ENCODE assay signal across 18 cellular contexts in the genomic region with DNA sequence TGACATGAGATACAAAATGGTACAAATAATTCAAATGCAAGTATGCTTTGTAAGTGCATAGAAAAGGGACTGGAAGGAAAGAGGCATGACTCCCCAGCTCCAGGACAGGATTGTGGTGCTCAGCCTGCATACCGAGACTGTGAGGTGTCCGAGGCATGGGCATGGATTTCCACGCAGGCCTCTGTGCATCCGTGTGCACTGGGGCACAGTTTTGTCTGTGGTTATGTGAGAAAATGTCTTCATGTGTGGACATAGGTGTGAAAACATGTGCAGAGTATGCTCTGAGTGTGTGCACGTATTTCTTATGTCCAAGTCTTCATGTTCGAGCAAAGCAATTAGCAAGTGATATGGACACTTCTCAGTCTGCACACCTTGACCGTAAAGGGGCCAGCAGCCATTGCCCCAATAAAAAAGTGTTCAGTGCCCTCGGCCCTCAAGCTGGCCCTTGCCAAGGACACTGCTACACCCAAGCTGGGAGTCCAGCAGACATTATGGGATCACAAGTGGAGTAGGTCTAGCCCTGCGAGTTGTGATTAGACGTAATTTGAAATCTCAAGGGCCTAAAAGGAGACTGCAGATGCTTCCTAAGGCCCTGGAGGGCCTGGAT.
A peak's percentile ranks its signal among the peaks of the same experiment; 100 is the strongest.
DNase-seq lines count a peak whose midpoint lies in the region; FAIRE-seq and TF ChIP-seq lines count a peak whose summit lies in the region.
"Had no signal": no experiment of that assay in that cellular context is flagged by ENCODE, and none has a peak within 500 bp of the region (broad histone marks: within the 10 kb centered on the region; RNA-seq: fewer than 3 reads in every experiment).

No MANE protein-coding gene starts in this region.

- H3K27ac ChIP-seq in right atrium auricular region (no peak overlapping the region), H1 (ENCODE audit: low read depth, low read length) (no peak overlapping the region), vagina (no peak overlapping the region)
- H3K27ac ChIP-seq: GM23248 had no signal

- TF ChIP-seq CTCF in right atrium auricular region (IDR thresholded peaks at IDR 0.05) = no peak
- no peak for TF ChIP-seq CTCF in H1 (IDR thresholded peaks at IDR 0.05; ENCODE audit: control extremely low read depth in 1 of 3, insufficient read depth in 1 of 3, low read depth in 1 of 3, low read length in 3 of 3)
- TF ChIP-seq CTCF in vagina (IDR thresholded peaks at IDR 0.05) = no peak

- H3K27me3 ChIP-seq in right atrium auricular region (no peaks in the 10 kb centered on the region), H1 (replicated peaks in 1 of 4; ENCODE audit: control insufficient read depth in 3 of 4, extremely low read depth in 1 of 4, insufficient read depth in 3 of 4, low read length in 3 of 4) (no peaks in the 10 kb centered on the region), vagina (no peaks in the 10 kb centered on the region)

- TF ChIP-seq RAD21 in H1 (IDR thresholded peaks at IDR 0.05 in 1 of 2, conservative IDR thresholded peaks at IDR 0.05 in 1 of 2; ENCODE audit: low read depth in 2 of 2, low read length in 2 of 2) = no peak

- POLR2A ChIA-PET in H1 (lab: Charles Lee; ENCODE audit: partially characterized antibody) = no interaction called here

- CTCF ChIA-PET in H1 (lab: Charles Lee; ENCODE audit: partially characterized antibody) = interaction anchor here (1.1 to 1.4 kb wide), 2 partner anchors 13 to 36 kb away, joined by 3 to 4 read pairs; no protein-coding TSS in a partner anchor

- H4K5ac ChIP-seq in H1 (ENCODE audit: insufficient read length, low read depth, low read length) = no peak overlapping the region

- H3K4me3 ChIP-seq in right atrium auricular region (no peak overlapping the region), H1 (ENCODE audit: extremely low read depth in 1 of 4, insufficient read depth in 2 of 4, low read depth in 3 of 4, low read length in 4 of 4) (no peak overlapping the region), vagina (no peak overlapping the region)
- H3K4me3 ChIP-seq: GM23248 had no signal

- no peak overlapping the region for H3K18ac ChIP-seq in H1 (ENCODE audit: extremely low read depth, low read length)

- in situ Hi-C loops in KBM-7 (cut with MboI; ENCODE audit: low pct_unique_long_range_greater_than_20kb, low sequenced_read_pairs) = no loop called here

- no peak for TF ChIP-seq POLR2A in H1 (IDR thresholded peaks at IDR 0.05; ENCODE audit: control extremely low read depth in 1 of 2, low read depth in 2 of 2, low read length in 2 of 2)
- TF ChIP-seq POLR2A in vagina (IDR thresholded peaks at IDR 0.05) = no peak

- peak overlapping the region; percentile 45; the same call in 1 of the 2 replicates for H4K8ac ChIP-seq in H1 (ENCODE audit: extremely low read depth, insufficient read depth, low read length)

- H4K91ac ChIP-seq in H1 (replicated peaks; ENCODE audit: insufficient read length, low read length) = no peak overlapping the region

- no peak overlapping the region for H3K56ac ChIP-seq in H1 (replicated peaks; ENCODE audit: insufficient read length, low read depth, low read length)

- no peaks in the 10 kb centered on the region for H3K9me3 ChIP-seq in right atrium auricular region
- peaks cover 0 to 3% of the 10 kb centered on the region in 2 experiments; a peak in 1 of 4 replicates for H3K9me3 ChIP-seq in H1 (ENCODE audit: insufficient read depth in 2 of 2, low read depth in 1 of 2, low read length in 1 of 2)
- no peaks in the 10 kb centered on the region for H3K9me3 ChIP-seq in vagina
- H3K9me3 ChIP-seq: Caco-2 had no signal

- DNase-seq in cardiac septum (ENCODE audit: low spot score) (peak; percentile 61), right atrium auricular region (ENCODE audit: low spot score) (no peak), H1 (ENCODE audit: low read depth in 1 of 2, low spot score in 2 of 2) (peak in 1 of 2 experiments; percentile 28), mesenteric fat pad (ENCODE audit: low spot score) (peak; percentile 59), vagina (ENCODE audit: extremely low spot score in 2 of 2) (peak; percentile 22 to 40), KBM-7 (no peak), HT-29 (ENCODE audit: low spot score) (no peak), OCI-M1 (lab: John Stamatoyannopoulos, UW) (no peak)
- DNase-seq: CD4-positive, alpha-beta T cell; GM23248; NCI-H1105 treated with DMSO at 0.1 percent for 48 hours; NCI-H1694; NCI-H2081 treated with DMSO at 0.1 percent for 48 hours; NCI-H748 treated with DMSO at 0.1 percent for 48 hours; NK-92 treated with Interleukin-12 subunit alpha and Interleukin-12 subunit beta, amount 100 ng/mL, for 24 hours; Right ventricle myocardium superior had no signal

- 89% methylated on average over 10 of the region's 10 CpGs; no CpG with 5 or more reads in 1 of the 2 experiments for WGBS in H1 (ENCODE audit: extremely low coverage in 1 of 2, insufficient coverage in 1 of 2, insufficient read length in 1 of 2, insufficient replicate concordance in 2 of 2, low coverage in 1 of 2, low lambda C conversion rate in 2 of 2, missing lambda C conversion rate in 1 of 2), 2 experiments

- no peaks in the 10 kb centered on the region for H3K79me1 ChIP-seq in H1 (ENCODE audit: low read depth, low read length)

- H2AFZ ChIP-seq in H1 (ENCODE audit: low read length) = no peak overlapping the region
- H2AFZ ChIP-seq: GM23248 had no signal

- no peak for FAIRE-seq in H1 (lab: Jason Lieb, UNC)
- FAIRE-seq: RCC 7860 had no signal

- H3K4ac ChIP-seq in H1 (replicated peaks; ENCODE audit: insufficient read length, low read depth, low read length) = no peak overlapping the region

- no peak overlapping the region for H2AK5ac ChIP-seq in H1 (ENCODE audit: low read depth, low read length)

- no peak overlapping the region for H2BK5ac ChIP-seq in H1 (ENCODE audit: low read depth, low read length)

- no peak overlapping the region for H3K4me2 ChIP-seq in H1 (ENCODE audit: insufficient read depth in 1 of 2, low read depth in 2 of 2, low read length in 2 of 2)

- H3K36me3 ChIP-seq in right atrium auricular region (no peaks in the 10 kb centered on the region), H1 (ENCODE audit: control insufficient read depth in 2 of 4, insufficient read depth in 4 of 4, low read length in 3 of 4) (no peaks in the 10 kb centered on the region), vagina (no peaks in the 10 kb centered on the region)

- H2BK20ac ChIP-seq in H1 (ENCODE audit: low read length) = no peak overlapping the region

- no peak overlapping the region for H3K9ac ChIP-seq in H1 (replicated peaks in 1 of 4; ENCODE audit: extremely low read depth in 1 of 4, low read depth in 3 of 4, low read length in 3 of 4)
- H3K9ac ChIP-seq: GM23248 had no signal

- no peaks in the 10 kb centered on the region for H3K79me2 ChIP-seq in H1 (ENCODE audit: control insufficient read depth in 1 of 2, insufficient read depth in 2 of 2, low read length in 2 of 2)

- H3K14ac ChIP-seq in H1 (ENCODE audit: insufficient read length) = no peak overlapping the region

- H2BK120ac ChIP-seq in H1 (replicated peaks; ENCODE audit: low read depth, low read length) = no peak overlapping the region

- intact Hi-C loops in cardiac septum (cut with DNase I) (no loop called here), vagina (cut with DNase I) (no loop called here)

- no peaks in the 10 kb centered on the region for H4K20me1 ChIP-seq in H1 (replicated peaks in 1 of 2; ENCODE audit: control insufficient read depth in 1 of 2, insufficient read depth in 2 of 2, low read length in 2 of 2)

- TF ChIP-seq EP300 in H1 (IDR thresholded peaks at IDR 0.05; ENCODE audit: borderline replicate concordance in 1 of 2, low read depth in 2 of 2, low read length in 2 of 2) = no peak

- H3K4me1 ChIP-seq in right atrium auricular region (no peaks in the 10 kb centered on the region), H1 (replicated peaks in 1 of 4; ENCODE audit: control insufficient read depth in 3 of 4, insufficient read depth in 4 of 4, low read length in 3 of 4) (peaks cover 0 to 3% (median 0%) of the 10 kb centered on the region in 4 experiments; a peak in 1 of 7 replicates), vagina (no peaks in the 10 kb centered on the region)

- H2BK15ac ChIP-seq in H1 (ENCODE audit: low read length) = no peak overlapping the region

- no peak overlapping the region for H3K23ac ChIP-seq in H1 (ENCODE audit: insufficient read length)

- H2BK12ac ChIP-seq in H1 (ENCODE audit: low read depth, low read length) = no peak overlapping the region

- H3K23me2 ChIP-seq in H1 (ENCODE audit: low read depth, low read length) = no peaks in the 10 kb centered on the region

TF ChIP-seq in H1, 55 proteins besides CTCF, POLR2A, EP300 and RAD21:
- TF ChIP-seq CHD1 (IDR thresholded peaks at IDR 0.05; ENCODE audit: low read depth, low read length) (no peak), SP1 (IDR thresholded peaks at IDR 0.05; ENCODE audit: low read depth, low read length) (no peak), BACH1 (IDR thresholded peaks at IDR 0.05; ENCODE audit: low read length) (no peak), TEAD4 (IDR thresholded peaks at IDR 0.05; ENCODE audit: low read depth, low read length) (no peak), MAFK (IDR thresholded peaks at IDR 0.05; ENCODE audit: low read depth, low read length) (no peak)

Comparison
In these comparisons a context has a peak if more than half of its experiments do, and no peak if none do; other contexts are left out.
1. DNase-seq: peak in cardiac septum (single experiment), mesenteric fat pad (single experiment) and vagina (2 of 2); none in right atrium auricular region (single experiment), KBM-7 (single experiment), HT-29 (single experiment) and OCI-M1 (single experiment).